ENCODE assay signal across 14 cellular contexts in genomic region chr7:34718867-34719266, GRCh38.
DNase-seq lines count a peak whose midpoint lies in the region; ATAC-seq and TF ChIP-seq lines count a peak whose summit lies in the region.
"Had no signal": no experiment of that assay in that cellular context is flagged by ENCODE, and none has a peak within 500 bp of the region (broad histone marks: within the 10 kb centered on the region; RNA-seq: fewer than 3 reads in every experiment).

No MANE protein-coding gene starts in this region.

- H3K9me3 ChIP-seq in T-helper 17 cell (ENCODE audit: control insufficient read depth, low read length, poor library complexity, severe bottlenecking) = no peaks in the 10 kb centered on the region

- DNase-seq in activated CD4-positive, alpha-beta T cell treated with anti-CD3 and anti-CD28 coated beads, Interleukin-2, amount 10 ng/mL, durations not matched to agents 7 days and 5 days = no peak
- DNase-seq in activated CD4-positive, alpha-beta T cell treated with anti-CD3 and anti-CD28 coated beads for 4 hours = no peak
- DNase-seq in T-helper 17 cell (no peak), neural crest cell (ENCODE audit: low read depth, low spot score) (no peak), DMS114 treated with DMSO at 0.1 percent for 48 hours (lab: John Stamatoyannopoulos, UW; ENCODE audit: unreplicated experiment) (no peak), NCI-H748 (lab: John Stamatoyannopoulos, UW; ENCODE audit: unreplicated experiment) (no peak)
- DNase-seq: activated effector memory CD4-positive, alpha-beta T cell treated with Interleukin-2 at 50 U/mL for 16 hours; COR-L47; effector CD4-positive, alpha-beta T cell; KG1; NCI-H187 treated with DMSO at 0.1 percent for 48 hours; NCI-H748 treated with DMSO at 0.1 percent for 48 hours had no signal

- CTCF ChIA-PET in activated CD4-positive, alpha-beta T cell treated with anti-CD3 and anti-CD28 coated beads, Interleukin-2, amount 10 ng/mL, durations not matched to agents 7 days and 5 days (lab: Charles Lee) = interaction anchor here (0.6 kb wide), 1 partner anchor 31 kb away, joined by 3 read pairs; no protein-coding TSS in a partner anchor

- H3K4me1 Mint-ChIP-seq in activated CD4-positive, alpha-beta T cell treated with anti-CD3 and anti-CD28 coated beads, Interleukin-2, amount 10 ng/mL, durations not matched to agents 7 days and 5 days = peaks cover 14% of the 10 kb centered on the region
- H3K4me1 Mint-ChIP-seq in T-helper 17 cell (peaks cover 20% of the 10 kb centered on the region), neural crest cell (peaks cover 10% of the 10 kb centered on the region)

- H3K27me3 Mint-ChIP-seq in activated CD4-positive, alpha-beta T cell treated with anti-CD3 and anti-CD28 coated beads, Interleukin-2, amount 10 ng/mL, durations not matched to agents 7 days and 5 days = peaks cover 1% of the 10 kb centered on the region
- H3K27me3 Mint-ChIP-seq in T-helper 17 cell (peaks cover 8% of the 10 kb centered on the region), neural crest cell (ENCODE audit: low read depth) (no peaks in the 10 kb centered on the region)

- H3K36me3 Mint-ChIP-seq in activated CD4-positive, alpha-beta T cell treated with anti-CD3 and anti-CD28 coated beads, Interleukin-2, amount 10 ng/mL, durations not matched to agents 7 days and 5 days (ENCODE audit: low read depth) = no peaks in the 10 kb centered on the region
- H3K36me3 Mint-ChIP-seq in T-helper 17 cell (ENCODE audit: low read depth) (peaks cover 8% of the 10 kb centered on the region), neural crest cell (ENCODE audit: low read depth) (no peaks in the 10 kb centered on the region)

- H3K4me3 Mint-ChIP-seq in activated CD4-positive, alpha-beta T cell treated with anti-CD3 and anti-CD28 coated beads, Interleukin-2, amount 10 ng/mL, durations not matched to agents 7 days and 5 days = no peak overlapping the region
- H3K4me3 Mint-ChIP-seq in T-helper 17 cell = no peak overlapping the region
- H3K4me3 Mint-ChIP-seq in neural crest cell = no peak overlapping the region

- no peaks in the 10 kb centered on the region for H3K9me3 Mint-ChIP-seq in activated CD4-positive, alpha-beta T cell treated with anti-CD3 and anti-CD28 coated beads, Interleukin-2, amount 10 ng/mL, durations not matched to agents 7 days and 5 days
- no peaks in the 10 kb centered on the region for H3K9me3 Mint-ChIP-seq in neural crest cell

- TF ChIP-seq CTCF in neural crest cell (conservative IDR thresholded peaks at IDR 0.05) = no peak

- POLR2A ChIA-PET in activated CD4-positive, alpha-beta T cell treated with anti-CD3 and anti-CD28 coated beads, Interleukin-2, amount 10 ng/mL, durations not matched to agents 7 days and 5 days (lab: Charles Lee) = no interaction called here

- peak overlapping the region; percentile 31 for H3K27ac Mint-ChIP-seq in activated CD4-positive, alpha-beta T cell treated with anti-CD3 and anti-CD28 coated beads, Interleukin-2, amount 10 ng/mL, durations not matched to agents 7 days and 5 days
- H3K27ac Mint-ChIP-seq in T-helper 17 cell (peak overlapping the region; percentile 3), neural crest cell (ENCODE audit: unreplicated experiment) (peak overlapping the region; percentile 81)

- peak; percentile 67 for ATAC-seq in GM21423 (IDR thresholded peaks at IDR 0.05; ENCODE audit: unreplicated experiment)
- no peak for ATAC-seq in T-helper 17 cell
- ATAC-seq in GM21529 (IDR thresholded peaks at IDR 0.05; ENCODE audit: unreplicated experiment) = no peak

Comparison
In these comparisons a context has a peak if more than half of its experiments do, and no peak if none do; other contexts are left out.
1. H3K27ac Mint-ChIP-seq: peak in every context shown above with its lines; median percentile 81 in neural crest cell; 31 in activated CD4-positive, alpha-beta T cell treated with anti-CD3 and anti-CD28 coated beads, Interleukin-2, amount 10 ng/mL, durations not matched to agents 7 days and 5 days; 3 in T-helper 17 cell.